ENCODE assay signal across 8 cellular contexts in the genomic region with DNA sequence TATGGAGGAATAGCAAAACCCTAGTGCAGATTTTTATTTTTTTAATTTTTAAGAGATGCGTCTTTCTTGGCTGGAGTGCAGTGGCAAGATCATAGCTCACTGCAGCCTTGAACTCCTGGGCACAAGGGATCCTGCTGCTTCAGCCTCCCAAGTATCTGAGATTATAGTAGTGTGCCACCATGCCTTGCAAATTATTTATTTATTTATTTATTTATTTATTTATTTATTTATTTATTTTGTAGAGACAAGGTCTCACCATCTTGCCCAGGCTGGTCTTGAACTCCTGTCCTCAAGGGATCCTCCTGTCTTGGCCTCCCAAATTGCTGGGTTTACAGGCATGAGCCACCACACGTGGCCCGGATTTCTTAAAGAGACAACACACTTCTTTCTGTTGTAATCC.
"Had no signal": no experiment of that assay in that cellular context is flagged by ENCODE, and none has a peak within 500 bp of the region (broad histone marks: within the 10 kb centered on the region; RNA-seq: fewer than 3 reads in every experiment).

No MANE protein-coding gene starts in this region.

- DNase-seq: GDM1, GF-D8 had no signal

- H3K4me3 ChIP-seq: GM12878 had no signal

- ATAC-seq: GM12878 had no signal

- FAIRE-seq: G401.6, GM12878, GM12891, GM12892, GM18507, GM19239 had no signal
